Comparison of ENCODE assay signal across 18 cellular contexts in the genomic region with DNA sequence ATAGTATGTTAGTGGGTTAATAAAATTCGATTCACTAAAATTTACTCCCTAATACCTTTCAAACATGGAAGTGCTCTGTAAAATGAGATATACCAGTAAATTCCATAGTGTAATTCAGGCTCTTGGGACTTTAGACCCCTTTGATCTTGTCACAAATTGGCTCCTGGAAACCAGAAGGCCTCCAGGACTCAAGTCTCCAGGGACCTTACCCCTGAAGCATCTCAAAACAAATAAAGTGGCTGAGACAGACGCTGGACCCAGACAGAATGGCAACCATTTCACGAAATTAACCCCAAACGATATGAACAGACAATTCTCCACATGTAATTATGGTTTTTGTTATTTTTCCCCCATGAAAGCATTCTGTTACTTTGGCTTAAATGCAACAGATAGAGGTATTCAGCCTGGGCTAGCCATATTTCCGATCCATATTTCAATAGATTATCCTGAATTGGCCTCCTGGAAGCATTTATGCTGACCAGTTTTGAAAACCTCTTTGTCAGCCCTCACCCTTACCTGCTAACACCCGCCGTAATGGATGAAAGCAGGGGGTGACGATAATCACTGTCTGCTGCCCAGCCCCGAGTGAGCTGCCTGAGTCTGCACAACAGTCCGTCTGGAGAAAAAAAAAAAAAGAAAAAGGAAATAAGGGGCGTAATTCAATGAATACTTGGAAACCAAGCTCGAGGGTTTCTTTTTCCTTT. TPM values are rescaled to one million over a fixed set of nuclear protein-coding genes. Genes with fewer than 3 reads are reported as not detected.
DNase-seq lines count a peak whose midpoint lies in the region; ATAC-seq and TF ChIP-seq lines count a peak whose summit lies in the region.
"Had no signal": no experiment of that assay in that cellular context is flagged by ENCODE, and none has a peak within 500 bp of the region (broad histone marks: within the 10 kb centered on the region; RNA-seq: fewer than 3 reads in every experiment).

No MANE protein-coding gene starts in this region.

- H3K9ac ChIP-seq in endocrine pancreas (ENCODE audit: control insufficient read depth, insufficient read depth, low read length) (peak overlapping the region; percentile 51), neural cell (ENCODE audit: low read length) (no peak overlapping the region)
- H3K9ac ChIP-seq: parathyroid adenoma had no signal

- TF ChIP-seq CTCF in BE2C (IDR thresholded peaks at IDR 0.05; ENCODE audit: low read depth, low read length) (no peak), neural cell (IDR thresholded peaks at IDR 0.05; ENCODE audit: poor library complexity, severe bottlenecking) (no peak), omental fat pad (IDR thresholded peaks at IDR 0.05) (no peak)

- no peaks in the 10 kb centered on the region; the same call in 1 of the 2 replicates for H3K4me1 ChIP-seq in BE2C
- no peaks in the 10 kb centered on the region for H3K4me1 ChIP-seq in endocrine pancreas (ENCODE audit: control insufficient read depth, insufficient read depth, low read length)
- H3K4me1 ChIP-seq: lower lobe of right lung, parathyroid adenoma, tibial nerve had no signal

- TF ChIP-seq EP300 in neural cell (conservative IDR thresholded peaks at IDR 0.05; ENCODE audit: poor library complexity, severe bottlenecking) = no peak

- no peak for ATAC-seq in omental fat pad (ENCODE audit: low FRiP score)
- ATAC-seq: K562, lower lobe of right lung had no signal

- no peaks in the 10 kb centered on the region for H4K20me1 ChIP-seq in neural cell (ENCODE audit: insufficient read depth)

- H3K79me2 ChIP-seq in neural cell (replicated peaks; ENCODE audit: insufficient read depth, low read length) = no peaks in the 10 kb centered on the region
- H3K79me2 ChIP-seq: parathyroid adenoma had no signal

- H3K4me3 ChIP-seq in BE2C (ENCODE audit: low read depth, low read length) (peak overlapping the region; percentile 66), endocrine pancreas (ENCODE audit: control insufficient read depth, insufficient read depth, low read length) (peak overlapping the region; percentile 71), neural cell (ENCODE audit: low read length) (peak overlapping the region; percentile 10)
- H3K4me3 ChIP-seq: K562, lower lobe of right lung had no signal

- no peak overlapping the region for H3K27ac ChIP-seq in neural cell (ENCODE audit: low read length)
- H3K27ac ChIP-seq: epithelial cell of prostate, lower lobe of right lung, parathyroid adenoma, tibial nerve had no signal

- DNase-seq in BE2C = peak; percentile 82
- DNase-seq in NCI-H2227 (lab: John Stamatoyannopoulos, UW; ENCODE audit: unreplicated experiment) = peak; percentile 41
- DNase-seq in T-helper 2 cell = no peak
- DNase-seq in activated gamma-delta T cell (lab: John Stamatoyannopoulos, UW) = no peak
- no peak for DNase-seq in omental fat pad (ENCODE audit: low spot score)
- DNase-seq in NCI-H2196 treated with DMSO at 0.1 percent for 48 hours (lab: John Stamatoyannopoulos, UW; ENCODE audit: unreplicated experiment) = no peak
- DNase-seq: activated naive CD4-positive, alpha-beta T cell; caudate nucleus; DMS79 treated with DMSO at 0.1 percent for 48 hours; lower lobe of right lung; NCI-H1436 treated with DMSO at 0.1 percent for 48 hours; stimulated activated CD8-positive, alpha-beta memory T cell treated with anti-CD3 and anti-CD28 coated beads, Interleukin-4, amount 100 ng/mL, for 48 hours had no signal

- H3K9me2 ChIP-seq in neural cell (ENCODE audit: insufficient read depth, low read length) = no peaks in the 10 kb centered on the region

- TF ChIP-seq RAD21 in neural cell (conservative IDR thresholded peaks at IDR 0.05) = no peak

- H3K9me3 ChIP-seq in BE2C (no peaks in the 10 kb centered on the region), endocrine pancreas (ENCODE audit: control insufficient read depth, low read length) (no peaks in the 10 kb centered on the region), neural cell (ENCODE audit: low read length) (no peaks in the 10 kb centered on the region)
- H3K9me3 ChIP-seq: lower lobe of right lung, tibial nerve had no signal

- H3F3A ChIP-seq in neural cell (ENCODE audit: insufficient read depth, low read length, poor library complexity, severe bottlenecking) = peaks cover 2% of the 10 kb centered on the region

- H3K36me3 ChIP-seq in BE2C (no peaks in the 10 kb centered on the region), endocrine pancreas (ENCODE audit: control insufficient read depth, insufficient read depth, low read length) (no peaks in the 10 kb centered on the region), neural cell (ENCODE audit: insufficient read depth, low read length) (no peaks in the 10 kb centered on the region)
- H3K36me3 ChIP-seq: lower lobe of right lung, tibial nerve had no signal

- peak overlapping the region; percentile 24 for H3K4me2 ChIP-seq in neural cell (ENCODE audit: low read length)

- H3K27me3 ChIP-seq in BE2C (no peaks in the 10 kb centered on the region), endocrine pancreas (ENCODE audit: control insufficient read depth, insufficient read depth, low read length) (no peaks in the 10 kb centered on the region), neural cell (ENCODE audit: insufficient read depth, low read depth, low read length) (no peaks in the 10 kb centered on the region)
- H3K27me3 ChIP-seq: tibial nerve had no signal

- H2AFZ ChIP-seq in neural cell (ENCODE audit: low read depth, low read length) = no peak overlapping the region
- H2AFZ ChIP-seq: parathyroid adenoma had no signal

TF ChIP-seq in neural cell, 6 proteins besides CTCF, POLR2A, EP300 and RAD21:
- no peak for TF ChIP-seq SMC3 (conservative IDR thresholded peaks at IDR 0.05; ENCODE audit: poor library complexity)
- peak; percentile 34 for TF ChIP-seq POLR2AphosphoS5 (IDR thresholded peaks at IDR 0.05)

RNA-seq across cellular contexts. Expression of a gene that starts 34.1 kb away (rescaled TPM):
- 8.1 TPM for polyA plus RNA-seq in BE2C (2012; ENCODE audit: insufficient read depth, insufficient read length, low read depth)
- 4.2 and 4.6 TPM in 2 replicates for polyA plus RNA-seq in neural cell
- polyA minus RNA-seq in neural cell = 11.0 and 14.9 TPM in 2 replicates
- total RNA-seq in omental fat pad = 10 to 100 TPM in 3 of 4 donors, 1 to 10 TPM in 1; 9.0 to 26.3 (median 14.0) TPM
- total RNA-seq: K562 had no signal

Comparison
In these comparisons a context has a peak if more than half of its experiments do, and no peak if none do; other contexts are left out.
1. DNase-seq: peak in BE2C (single experiment) and NCI-H2227 (single experiment); none in T-helper 2 cell (0 of 5), activated gamma-delta T cell (single experiment), omental fat pad (single experiment) and NCI-H2196 treated with DMSO at 0.1 percent for 48 hours (single experiment).
2. H3K4me3 ChIP-seq: peak in every context shown above with its lines; median percentile 71 in endocrine pancreas; 66 in BE2C; 10 in neural cell.